Comparison of ENCODE assay signal across 1 cellular context in the genomic region with DNA sequence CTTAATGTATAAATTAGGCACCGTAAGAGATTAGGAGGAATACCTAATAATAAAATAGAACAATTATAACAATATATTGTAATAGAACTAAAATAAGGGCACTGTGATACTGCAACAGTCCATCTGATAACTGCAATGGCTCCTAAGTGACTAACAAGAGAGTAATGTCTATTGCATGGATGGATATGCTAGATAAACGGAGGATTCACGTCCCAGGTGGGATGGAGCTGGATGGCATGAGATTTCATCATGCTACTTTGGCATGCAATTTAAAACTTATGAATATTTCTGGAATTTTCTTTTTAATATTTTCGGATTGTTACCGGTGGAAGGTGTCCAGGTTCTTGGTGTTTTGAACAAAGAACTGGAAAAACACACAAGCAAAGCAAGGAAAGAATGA.
A peak's percentile ranks its signal among the peaks of the same experiment; 100 is the strongest.
TF ChIP-seq lines count a peak whose summit lies in the region.

No MANE protein-coding gene starts in this region.

TF ChIP-seq in WTC11, 78 proteins besides CTCF, POLR2A, EP300 and RAD21:
- TF ChIP-seq FOXP4 (CRISPR knock-in tag; IDR thresholded peaks at IDR 0.05), result no peak
- peak; percentile 60; the same call in 1 of the 2 replicates for TF ChIP-seq GABPB1 (CRISPR knock-in tag; IDR thresholded peaks at IDR 0.05)
- no peak for TF ChIP-seq ATF6 (CRISPR knock-in tag; IDR thresholded peaks at IDR 0.05)
- TF ChIP-seq GTF2I (CRISPR knock-in tag; conservative IDR thresholded peaks at IDR 0.05), result no peak
- no peak for TF ChIP-seq TCF7 (CRISPR knock-in tag; IDR thresholded peaks at IDR 0.05; ENCODE audit: low read depth)
- TF ChIP-seq, protein P1, sequence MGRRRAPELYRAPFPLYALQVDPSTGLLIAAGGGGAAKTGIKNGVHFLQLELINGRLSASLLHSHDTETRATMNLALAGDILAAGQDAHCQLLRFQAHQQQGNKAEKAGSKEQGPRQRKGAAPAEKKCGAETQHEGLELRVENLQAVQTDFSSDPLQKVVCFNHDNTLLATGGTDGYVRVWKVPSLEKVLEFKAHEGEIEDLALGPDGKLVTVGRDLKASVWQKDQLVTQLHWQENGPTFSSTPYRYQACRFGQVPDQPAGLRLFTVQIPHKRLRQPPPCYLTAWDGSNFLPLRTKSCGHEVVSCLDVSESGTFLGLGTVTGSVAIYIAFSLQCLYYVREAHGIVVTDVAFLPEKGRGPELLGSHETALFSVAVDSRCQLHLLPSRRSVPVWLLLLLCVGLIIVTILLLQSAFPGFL (CRISPR knock-in tag; IDR thresholded peaks at IDR 0.05; ENCODE audit: borderline replicate concordance), result no peak
- no peak for TF ChIP-seq IRF2 (CRISPR knock-in tag; IDR thresholded peaks at IDR 0.05; ENCODE audit: borderline replicate concordance, low read depth)
